In the genomic region with DNA sequence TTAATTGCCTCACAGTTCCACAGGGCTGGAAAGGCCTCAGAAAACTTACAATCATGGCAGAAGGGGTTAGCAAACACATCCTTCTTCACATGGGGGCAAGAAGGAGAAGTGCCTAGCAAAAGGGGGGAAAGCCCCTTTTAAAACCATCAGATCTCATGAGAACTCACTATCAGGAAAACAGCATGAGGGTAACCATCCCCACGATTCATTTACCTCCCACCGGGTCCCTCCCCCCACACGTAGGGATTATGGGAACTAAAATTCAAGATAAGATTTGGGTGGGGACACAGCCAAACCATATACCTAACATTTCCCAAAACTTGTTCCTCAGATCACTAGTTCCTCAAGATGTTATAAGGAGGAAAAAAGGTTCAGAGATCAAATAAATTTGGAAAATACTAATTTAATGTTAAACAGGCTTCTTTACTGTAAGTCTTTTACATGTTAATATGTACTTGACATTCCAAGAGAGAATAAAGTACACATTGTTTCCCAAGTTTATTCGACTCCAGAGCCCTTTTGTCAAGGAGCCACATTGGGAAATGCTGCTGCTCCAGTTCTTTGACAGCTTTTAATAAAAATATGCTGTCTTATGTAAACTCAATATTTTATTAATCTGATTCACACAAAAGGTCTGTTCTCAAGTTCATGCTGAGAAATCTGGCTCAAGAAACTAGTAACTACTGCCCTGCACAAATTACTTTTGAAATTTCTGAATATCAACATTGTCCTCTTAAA, we compare ENCODE assay signal across 19 cellular contexts. TPM values are rescaled to one million over a fixed set of nuclear protein-coding genes. Genes with fewer than 3 reads are reported as not detected.
DNase-seq lines count a peak whose midpoint lies in the region; FAIRE-seq and TF ChIP-seq lines count a peak whose summit lies in the region.
"Had no signal": no experiment of that assay in that cellular context is flagged by ENCODE, and none has a peak within 500 bp of the region (broad histone marks: within the 10 kb centered on the region; RNA-seq: fewer than 3 reads in every experiment).

No MANE protein-coding gene starts in this region.

- 64 to 75% (median 68%) methylated on average over 4 of the region's 4 CpGs for WGBS in small intestine, 3 donors

- TF ChIP-seq CTCF in AG10803 (conservative IDR thresholded peaks at IDR 0.05; ENCODE audit: low read length), result no peak
- TF ChIP-seq CTCF in fibroblast of pulmonary artery (IDR thresholded peaks at IDR 0.05; ENCODE audit: low read length, missing control alignments), result no peak
- TF ChIP-seq CTCF in neutrophil (IDR thresholded peaks at IDR 0.05), result no peak

- POLR2A ChIA-PET in HEK293T (lab: Yijun Ruan, JAX), result no interaction called here

- H3K27me3 ChIP-seq in HUES6 (ENCODE audit: control insufficient read depth, insufficient read depth, low read length) (no peaks in the 10 kb centered on the region), neutrophil (no peaks in the 10 kb centered on the region), small intestine (ENCODE audit: control insufficient read depth in 2 of 2, insufficient read depth in 2 of 2, low read length in 2 of 2) (no peaks in the 10 kb centered on the region)
- H3K27me3 ChIP-seq: brain microvascular endothelial cell, hepatocyte had no signal

- H3K9me3 ChIP-seq in HUES6 (ENCODE audit: control insufficient read depth, insufficient read depth, low read depth, low read length) (no peaks in the 10 kb centered on the region), neutrophil (no peaks in the 10 kb centered on the region), small intestine (ENCODE audit: control insufficient read depth, low read depth) (no peaks in the 10 kb centered on the region)

- no peaks in the 10 kb centered on the region for H3K36me3 ChIP-seq in HUES6 (ENCODE audit: control insufficient read depth, insufficient read depth, low read length)
- H3K36me3 ChIP-seq in neutrophil, result no peaks in the 10 kb centered on the region
- H3K36me3 ChIP-seq in small intestine (ENCODE audit: control insufficient read depth in 2 of 2, insufficient read depth in 2 of 2, low read length in 2 of 2), result no peaks in the 10 kb centered on the region
- H3K36me3 ChIP-seq: brain microvascular endothelial cell had no signal

- CTCF ChIA-PET in HEK293T (lab: Yijun Ruan, JAX), result no interaction called here

- DNase-seq in AG10803 (ENCODE audit: low read depth), result peak; percentile 30
- peak; percentile 44 for DNase-seq in fibroblast of pulmonary artery (ENCODE audit: low read depth)
- no peak for DNase-seq in HK-2 (ENCODE audit: unreplicated experiment)
- no peak for DNase-seq in HEK293T (ENCODE audit: extremely low spot score)
- DNase-seq in NCI-H2081 (lab: John Stamatoyannopoulos, UW), result no peak
- no peak for DNase-seq in small intestine
- DNase-seq: activated CD4-positive, alpha-beta T cell treated with anti-CD3 and anti-CD28 coated beads for 4 hours; activated CD8-positive, alpha-beta memory T cell treated with anti-CD3 and anti-CD28 coated beads, Interleukin-2, amount 50 U/mL, for 48 hours; activated naive CD4-positive, alpha-beta T cell treated with Interleukin-2 at 50 U/mL for 16 hours; brain microvascular endothelial cell; NCI-H1694 treated with DMSO at 0.1 percent for 48 hours; posterior cingulate gyrus; SIG-M5; stimulated activated CD4-positive, alpha-beta T cell treated with anti-CD3 and anti-CD28 coated beads, Interleukin-12 subunit alpha, Interleukin-12 subunit beta, amount 100 ng/mL, for 4 hours; stimulated activated naive CD8-positive, alpha-beta T cell treated with anti-CD3 and anti-CD28 coated beads, Interleukin-15, Interleukin-2, amounts not matched to agents 100 U/mL and 50 U/mL, for 24 hours; T-helper 9 cell had no signal

- no peak for FAIRE-seq in small intestine (lab: Jason Lieb, UNC)

- H3K9ac ChIP-seq in HUES6 (ENCODE audit: low read length), result no peak overlapping the region

- H3K4me1 ChIP-seq in HUES6 (ENCODE audit: control insufficient read depth, insufficient read depth, low read length) (peaks cover 28% of the 10 kb centered on the region; the same call in 1 of the 2 replicates), neutrophil (ENCODE audit: control insufficient read depth in 1 of 2, insufficient read depth in 1 of 2, low read depth in 1 of 2, low read length in 1 of 2) (peaks cover 22 to 34% of the 10 kb centered on the region in 2 experiments), small intestine (ENCODE audit: control insufficient read depth in 2 of 2, insufficient read depth in 1 of 2, low read depth in 1 of 2, low read length in 1 of 2) (peaks cover 0 to 7% of the 10 kb centered on the region in 2 donors)

- H3K27ac ChIP-seq in HUES6 (ENCODE audit: low read depth, low read length), result peak overlapping the region; percentile 12; the same call in 1 of the 2 replicates
- H3K27ac ChIP-seq in neutrophil, result peak overlapping the region; percentile 38
- H3K27ac ChIP-seq in small intestine (ENCODE audit: low read depth in 1 of 2, low read length in 1 of 2), result no peak overlapping the region
- H3K27ac ChIP-seq: brain microvascular endothelial cell, hepatocyte had no signal

- H3K4me3 ChIP-seq in AG10803 (ENCODE audit: low read length), result no peak overlapping the region
- H3K4me3 ChIP-seq in HUES6 (ENCODE audit: low read depth, low read length), result no peak overlapping the region
- H3K4me3 ChIP-seq in fibroblast of pulmonary artery (replicated peaks; ENCODE audit: low read depth, low read length), result no peak overlapping the region
- H3K4me3 ChIP-seq in neutrophil (ENCODE audit: low read depth in 1 of 2, low read length in 1 of 2), result no peak overlapping the region
- no peak overlapping the region for H3K4me3 ChIP-seq in small intestine (ENCODE audit: low read depth in 1 of 2, low read length in 2 of 2)
- H3K4me3 ChIP-seq: hepatocyte had no signal

TF ChIP-seq in HEK293T, 16 proteins besides CTCF, POLR2A, EP300 and RAD21:
- TF ChIP-seq L3MBTL2 (conservative IDR thresholded peaks at IDR 0.05), result no peak
- TF ChIP-seq HDGF (IDR thresholded peaks at IDR 0.05; ENCODE audit: borderline replicate concordance), result no peak
- TF ChIP-seq, protein P1, sequence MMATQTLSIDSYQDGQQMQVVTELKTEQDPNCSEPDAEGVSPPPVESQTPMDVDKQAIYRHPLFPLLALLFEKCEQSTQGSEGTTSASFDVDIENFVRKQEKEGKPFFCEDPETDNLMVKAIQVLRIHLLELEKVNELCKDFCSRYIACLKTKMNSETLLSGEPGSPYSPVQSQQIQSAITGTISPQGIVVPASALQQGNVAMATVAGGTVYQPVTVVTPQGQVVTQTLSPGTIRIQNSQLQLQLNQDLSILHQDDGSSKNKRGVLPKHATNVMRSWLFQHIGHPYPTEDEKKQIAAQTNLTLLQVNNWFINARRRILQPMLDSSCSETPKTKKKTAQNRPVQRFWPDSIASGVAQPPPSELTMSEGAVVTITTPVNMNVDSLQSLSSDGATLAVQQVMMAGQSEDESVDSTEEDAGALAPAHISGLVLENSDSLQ (IDR thresholded peaks at IDR 0.05), result no peak
- TF ChIP-seq ELF4 (IDR thresholded peaks at IDR 0.05), result no peak
- TF ChIP-seq FOXA1 (IDR thresholded peaks at IDR 0.05), result no peak
- no peak for TF ChIP-seq CTBP1 (IDR thresholded peaks at IDR 0.05; ENCODE audit: borderline replicate concordance)
- TF ChIP-seq BHLHE40 (IDR thresholded peaks at IDR 0.05; ENCODE audit: borderline replicate concordance), result no peak
- TF ChIP-seq FOXK2 (IDR thresholded peaks at IDR 0.05), result no peak
- TF ChIP-seq ZNF384 (IDR thresholded peaks at IDR 0.05), result no peak
- TF ChIP-seq TARDBP (IDR thresholded peaks at IDR 0.05), result no peak
- no peak for TF ChIP-seq NFRKB (IDR thresholded peaks at IDR 0.05)
- no peak for TF ChIP-seq ARNT (IDR thresholded peaks at IDR 0.05)
- TF ChIP-seq FOXM1 (IDR thresholded peaks at IDR 0.05; ENCODE audit: borderline replicate concordance), result no peak
- TF ChIP-seq LEF1 (IDR thresholded peaks at IDR 0.05; ENCODE audit: borderline replicate concordance), result no peak
- no peak for TF ChIP-seq SUZ12 (IDR thresholded peaks at IDR 0.05)

RNA-seq across cellular contexts. Expression of gene HERC1, which starts 17.8 kb away (rescaled TPM):
- 10 to 100 TPM; 20.3 to 29.1 (median 26.8) TPM for polyA plus RNA-seq in small intestine

Comparison
In these comparisons a context has a peak if more than half of its experiments do, and no peak if none do; other contexts are left out.
1. DNase-seq: peak in AG10803 (single experiment) and fibroblast of pulmonary artery (single experiment); none in HK-2 (single experiment), HEK293T (single experiment), NCI-H2081 (0 of 2) and small intestine (single experiment).
2. H3K27ac ChIP-seq: peak in HUES6 (single experiment) and neutrophil (single experiment); none in small intestine (0 of 2).